8 cellular contexts compared by ENCODE assay signal in the genomic region with DNA sequence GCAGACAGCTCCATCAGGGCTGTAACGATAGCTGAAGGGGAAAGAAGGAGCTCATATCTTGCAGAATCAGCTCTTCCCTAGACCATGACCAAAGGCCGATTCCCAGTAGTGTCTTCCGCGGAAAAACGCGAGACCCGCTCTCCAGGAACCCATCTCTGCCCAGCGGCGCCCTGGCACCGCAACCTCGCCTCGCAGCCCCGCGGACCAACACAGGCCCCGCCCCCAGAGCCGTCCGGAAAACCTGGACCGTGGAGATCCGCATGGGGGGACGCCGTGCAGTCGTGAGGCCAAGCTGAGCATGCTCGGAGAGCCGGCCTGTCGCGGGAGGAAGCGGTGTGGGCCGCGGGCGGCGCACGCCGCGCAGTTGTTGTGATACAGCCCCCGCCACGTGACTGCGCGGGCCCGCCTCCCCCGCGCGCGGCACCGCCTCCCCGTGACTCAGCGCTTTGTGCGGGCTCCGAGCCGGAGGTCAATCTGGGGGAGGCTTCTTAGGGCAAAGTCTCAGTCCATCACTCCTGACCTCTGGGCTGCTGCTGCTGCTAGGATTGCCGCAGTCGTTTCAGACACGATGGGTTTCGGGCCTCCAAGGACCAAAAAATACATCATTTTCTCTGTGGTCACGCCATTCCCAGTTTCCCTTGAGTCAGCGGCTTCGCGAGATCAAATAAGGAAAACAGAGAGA. TPM values are rescaled to one million over a fixed set of nuclear protein-coding genes. Genes with fewer than 3 reads are reported as not detected.
DNase-seq lines count a peak whose midpoint lies in the region; ATAC-seq and TF ChIP-seq lines count a peak whose summit lies in the region.

No MANE protein-coding gene starts in this region.

- CTCF ChIA-PET in AG04449 (lab: Yijun Ruan, JAX), result interaction anchor here (0.7 to 2.5 kb wide), 7 partner anchors 52 to 184 kb away, joined by 3 to 12 read pairs (median 4); no protein-coding TSS in a partner anchor

- peak overlapping the region; percentile 86 to 94 (median 90) for H3K4me3 Mint-ChIP-seq in immature natural killer cell

- H3K4me3 ChIP-seq in AG04449 (ENCODE audit: low read depth, low read length) (peak overlapping the region; percentile 75), WI38 (ENCODE audit: low read depth, low read length) (peak overlapping the region; percentile 67), cardiac fibroblast (replicated peaks in 1 of 2; ENCODE audit: low read depth in 2 of 2, low read length in 2 of 2) (peak overlapping the region; percentile 57 to 62)

- no peak for TF ChIP-seq CTCF in AG04449 (IDR thresholded peaks at IDR 0.05; ENCODE audit: insufficient read depth, low read length, missing control alignments)
- TF ChIP-seq CTCF in WI38 (IDR thresholded peaks at IDR 0.05; ENCODE audit: low read depth, low read length), result no peak
- TF ChIP-seq CTCF in cardiac fibroblast (IDR thresholded peaks at IDR 0.05; ENCODE audit: low read depth, low read length), result no peak

- POLR2A ChIA-PET in AG04449 (lab: Yijun Ruan, JAX), result interaction anchor here (1.4 kb wide), 1 partner anchor 23 kb away, joined by 3 read pairs; no protein-coding TSS in a partner anchor

- DNase-seq in AG04449 (ENCODE audit: low read depth, low spot score) (peak; percentile 72), NCI-H2196 treated with DMSO at 0.1 percent for 48 hours (lab: John Stamatoyannopoulos, UW; ENCODE audit: unreplicated experiment) (peak; percentile 94), cardiac fibroblast (ENCODE audit: low read depth in 2 of 2) (peak; percentile 96 to 98), immature natural killer cell (peak; percentile 97 to 98 (median 97)), smooth muscle cell of the brain vasculature (ENCODE audit: low read depth, low spot score) (peak; percentile 94)

- H3K27ac Mint-ChIP-seq in immature natural killer cell, result peak overlapping the region; percentile 70 to 90 (median 88)

- H3K36me3 Mint-ChIP-seq in immature natural killer cell, result no peaks in the 10 kb centered on the region

- H3K9me3 Mint-ChIP-seq in immature natural killer cell, result no peaks in the 10 kb centered on the region

- H3K4me1 Mint-ChIP-seq in immature natural killer cell, result peaks cover 47 to 55% of the 10 kb centered on the region in 2 donors

- peak; percentile 65 for ATAC-seq in GM18873 (IDR thresholded peaks at IDR 0.05; ENCODE audit: low FRiP score, unreplicated experiment)
- ATAC-seq in HG03135 (IDR thresholded peaks at IDR 0.05; ENCODE audit: unreplicated experiment), result peak; percentile 75

- peaks cover 4 to 18% (median 6%) of the 10 kb centered on the region in 3 donors for H3K27me3 Mint-ChIP-seq in immature natural killer cell (ENCODE audit: low read depth in 3 of 3)

RNA-seq across cellular contexts. Expression of gene GCLC, which starts 3.1 kb away (rescaled TPM):
- 10 to 100 TPM; 11.4 to 26.1 (median 20.7) TPM for polyA plus RNA-seq in immature natural killer cell

Comparison
In these comparisons a context has a peak if more than half of its experiments do, and no peak if none do; other contexts are left out.
1. Peak in every context shown above with its lines: DNase-seq, ATAC-seq and H3K4me3 ChIP-seq.